1 cellular context compared by ENCODE assay signal in the genomic region with DNA sequence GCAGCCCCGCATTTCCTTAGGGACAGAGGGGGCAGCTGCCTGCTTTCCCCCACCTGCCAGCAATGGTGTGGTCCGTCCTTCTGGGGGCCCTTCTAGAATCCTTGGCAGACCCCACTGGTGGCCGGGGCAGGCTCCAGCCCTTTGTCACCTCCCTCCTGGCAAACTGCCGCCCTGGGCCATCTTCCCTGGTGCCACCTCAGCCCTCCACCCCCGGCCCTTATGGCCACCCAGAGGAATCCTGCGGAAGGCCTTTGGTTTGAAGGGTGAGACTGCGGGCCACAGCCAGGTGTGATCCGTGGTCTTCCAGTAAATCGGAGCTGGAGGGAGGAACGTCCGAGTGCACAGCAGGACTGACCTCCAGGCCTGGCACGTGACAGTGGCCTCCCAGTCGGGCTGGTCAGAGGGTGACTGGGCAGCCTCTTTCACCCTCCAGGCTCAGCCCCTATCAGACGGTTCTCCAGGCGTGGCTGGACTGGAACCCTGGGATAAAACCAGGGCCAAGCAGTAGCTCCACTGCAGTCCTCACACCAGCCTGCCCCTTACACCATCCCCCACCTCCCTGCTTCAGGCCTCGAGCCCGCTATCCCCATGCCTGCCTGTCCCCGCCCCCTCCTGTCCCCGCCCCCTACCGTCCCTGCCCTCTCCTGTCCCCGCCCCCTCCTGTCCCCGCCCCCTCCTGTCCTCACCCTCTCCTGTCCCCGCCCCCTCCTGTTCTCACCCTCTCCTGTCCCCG.
TF ChIP-seq lines count a peak whose summit lies in the region.

No MANE protein-coding gene starts in this region.

TF ChIP-seq in IMR-90, 13 proteins besides CTCF, POLR2A, EP300 and RAD21 (continued from another document):
- TF ChIP-seq RCOR1 (IDR thresholded peaks at IDR 0.05; ENCODE audit: insufficient replicate concordance, low read length) (no peak), SMC3 (IDR thresholded peaks at IDR 0.05; ENCODE audit: low read depth, low read length) (no peak), MXI1 (IDR thresholded peaks at IDR 0.05; ENCODE audit: borderline replicate concordance, low read depth, low read length) (no peak), BHLHE40 (IDR thresholded peaks at IDR 0.05; ENCODE audit: low read depth, low read length) (no peak), MAFK (IDR thresholded peaks at IDR 0.05; ENCODE audit: low read depth, low read length) (no peak), CHD1 (IDR thresholded peaks at IDR 0.05; ENCODE audit: low read depth, low read length) (no peak), RFX5 (IDR thresholded peaks at IDR 0.05; ENCODE audit: low read depth, low read length) (no peak), MAZ (IDR thresholded peaks at IDR 0.05; ENCODE audit: borderline replicate concordance, low read depth, low read length) (no peak)
- TF ChIP-seq, protein P1, sequence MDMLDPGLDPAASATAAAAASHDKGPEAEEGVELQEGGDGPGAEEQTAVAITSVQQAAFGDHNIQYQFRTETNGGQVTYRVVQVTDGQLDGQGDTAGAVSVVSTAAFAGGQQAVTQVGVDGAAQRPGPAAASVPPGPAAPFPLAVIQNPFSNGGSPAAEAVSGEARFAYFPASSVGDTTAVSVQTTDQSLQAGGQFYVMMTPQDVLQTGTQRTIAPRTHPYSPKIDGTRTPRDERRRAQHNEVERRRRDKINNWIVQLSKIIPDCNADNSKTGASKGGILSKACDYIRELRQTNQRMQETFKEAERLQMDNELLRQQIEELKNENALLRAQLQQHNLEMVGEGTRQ (IDR thresholded peaks at IDR 0.05; ENCODE audit: low read depth, low read length): no peak
